15 cellular contexts compared by ENCODE assay signal in genomic region chr1:101004666-101005065, GRCh38. TPM values are rescaled to one million over a fixed set of nuclear protein-coding genes. Genes with fewer than 3 reads are reported as not detected.
DNase-seq lines count a peak whose midpoint lies in the region; ATAC-seq and TF ChIP-seq lines count a peak whose summit lies in the region.
"Had no signal": no experiment of that assay in that cellular context is flagged by ENCODE, and none has a peak within 500 bp of the region (broad histone marks: within the 10 kb centered on the region; RNA-seq: fewer than 3 reads in every experiment).

No MANE protein-coding gene starts in this region.

- peaks cover 53% of the 10 kb centered on the region for H3K36me3 Mint-ChIP-seq in CD4-positive, alpha-beta T cell (ENCODE audit: low read depth)
- H3K36me3 Mint-ChIP-seq in stimulated activated naive B cell treated with anti-CD40 and anti-IgM and Interleukin-4, amounts not matched to agents 10 μg/mL and 1 μg/mL and 100 μg/mL, for 72 hours, result peaks cover 36 to 53% of the 10 kb centered on the region in 2 donors

- no peak for TF ChIP-seq EP300 in esophagus muscularis mucosa (IDR thresholded peaks at IDR 0.05)

- 36% methylated on average over 3 of the region's 3 CpGs for whole genome bisulfite sequencing in esophagus muscularis mucosa

- H3K4me3 ChIP-seq in esophagus muscularis mucosa (no peak overlapping the region), neutrophil (ENCODE audit: low read depth in 1 of 2, low read length in 1 of 2) (peak overlapping the region in 1 of 2 experiments; percentile 6), A673 (ENCODE audit: low read depth, low read length, poor library complexity, severe bottlenecking) (no peak overlapping the region)
- H3K4me3 ChIP-seq: BLaER1 had no signal

- ATAC-seq in CD4-positive, alpha-beta T cell (ENCODE audit: poor library complexity), result no peak
- no peak for ATAC-seq in stimulated activated naive B cell treated with anti-CD40 and anti-IgM and Interleukin-4, amounts not matched to agents 10 μg/mL and 1 μg/mL and 100 μg/mL, for 72 hours (replicated peaks)

- H3K9me3 Mint-ChIP-seq in CD4-positive, alpha-beta T cell, result no peaks in the 10 kb centered on the region
- H3K9me3 Mint-ChIP-seq in stimulated activated naive B cell treated with anti-CD40 and anti-IgM and Interleukin-4, amounts not matched to agents 10 μg/mL and 1 μg/mL and 100 μg/mL, for 72 hours, result peaks cover 0 to 4% of the 10 kb centered on the region in 2 donors
- H3K9me3 Mint-ChIP-seq: mesothelial cell of epicardium had no signal

- peak overlapping the region; percentile 57 for H3K27ac Mint-ChIP-seq in CD4-positive, alpha-beta T cell
- H3K27ac Mint-ChIP-seq in stimulated activated naive B cell treated with anti-CD40 and anti-IgM and Interleukin-4, amounts not matched to agents 10 μg/mL and 1 μg/mL and 100 μg/mL, for 72 hours, result no peak overlapping the region
- H3K27ac Mint-ChIP-seq: mesothelial cell of epicardium had no signal

- TF ChIP-seq POLR2A in esophagus muscularis mucosa (IDR thresholded peaks at IDR 0.05; ENCODE audit: low read depth), result no peak

- H3K4me1 ChIP-seq in esophagus muscularis mucosa (peaks cover 15 to 49% (median 34%) of the 10 kb centered on the region in 4 donors), neutrophil (ENCODE audit: control insufficient read depth in 1 of 2, insufficient read depth in 1 of 2, low read depth in 1 of 2, low read length in 1 of 2) (peaks cover 60 to 63% of the 10 kb centered on the region in 2 experiments), A673 (ENCODE audit: insufficient read depth, low read length, poor library complexity, severe bottlenecking) (peaks cover 21% of the 10 kb centered on the region)

- no peaks in the 10 kb centered on the region for H3K27me3 Mint-ChIP-seq in CD4-positive, alpha-beta T cell
- no peaks in the 10 kb centered on the region for H3K27me3 Mint-ChIP-seq in stimulated activated naive B cell treated with anti-CD40 and anti-IgM and Interleukin-4, amounts not matched to agents 10 μg/mL and 1 μg/mL and 100 μg/mL, for 72 hours

- H3K4me1 Mint-ChIP-seq in CD4-positive, alpha-beta T cell (ENCODE audit: low read depth), result peaks cover 84% of the 10 kb centered on the region
- peaks cover 16 to 27% of the 10 kb centered on the region in 2 donors for H3K4me1 Mint-ChIP-seq in stimulated activated naive B cell treated with anti-CD40 and anti-IgM and Interleukin-4, amounts not matched to agents 10 μg/mL and 1 μg/mL and 100 μg/mL, for 72 hours

- no peak overlapping the region for H3K4me3 Mint-ChIP-seq in CD4-positive, alpha-beta T cell
- no peak overlapping the region for H3K4me3 Mint-ChIP-seq in stimulated activated naive B cell treated with anti-CD40 and anti-IgM and Interleukin-4, amounts not matched to agents 10 μg/mL and 1 μg/mL and 100 μg/mL, for 72 hours
- H3K4me3 Mint-ChIP-seq: mesothelial cell of epicardium had no signal

- H3K27ac ChIP-seq in CD4-positive, alpha-beta T cell (ENCODE audit: low read depth, low read length), result no peak overlapping the region
- peak overlapping the region; percentile 16 to 65 (median 34) for H3K27ac ChIP-seq in esophagus muscularis mucosa (replicated peaks in 1 of 4)
- peak overlapping the region; percentile 63 for H3K27ac ChIP-seq in neutrophil
- no peak overlapping the region for H3K27ac ChIP-seq in A673 (ENCODE audit: low read depth, low read length, poor library complexity, severe bottlenecking)
- H3K27ac ChIP-seq: BLaER1 had no signal

- DNase-seq in CD4-positive, alpha-beta T cell, result no peak
- peak; percentile 62 for DNase-seq in NOMO-1 treated with DMSO at 0.1 percent for 48 hours (lab: John Stamatoyannopoulos, UW; ENCODE audit: unreplicated experiment)
- DNase-seq in esophagus muscularis mucosa (ENCODE audit: extremely low spot score), result no peak
- DNase-seq in CD1c-positive myeloid dendritic cell (ENCODE audit: extremely low spot score), result no peak
- DNase-seq in A673 (ENCODE audit: low spot score), result no peak
- no peak for DNase-seq in stimulated activated naive B cell treated with anti-CD40 and anti-IgM and Interleukin-4, amounts not matched to agents 10 μg/mL and 1 μg/mL and 100 μg/mL, for 72 hours
- no peak for DNase-seq in SW 1271 (lab: John Stamatoyannopoulos, UW)
- DNase-seq: activated CD4-positive, alpha-beta T cell treated with anti-CD3 and anti-CD28 coated beads, Interleukin-2, amount 50 U/mL, for 48 hours; EL; NCI-H2171; SHP77 treated with DMSO at 0.1 percent for 48 hours; T1000 had no signal

- CTCF ChIA-PET in CD4-positive, alpha-beta T cell (lab: Charles Lee), result interaction anchor here (1.2 to 2.6 kb wide), 3 partner anchors 9 to 284 kb away, joined by 3 to 6 read pairs (median 4); no protein-coding TSS in a partner anchor
- CTCF ChIA-PET in A673 (lab: Charles Lee), result no interaction called here

- H3K36me3 ChIP-seq in esophagus muscularis mucosa (peaks cover 0 to 16% (median 6%) of the 10 kb centered on the region in 4 donors), neutrophil (no peaks in the 10 kb centered on the region), A673 (ENCODE audit: insufficient read depth, low read length, poor library complexity, severe bottlenecking) (no peaks in the 10 kb centered on the region)

- intact Hi-C loops in CD4-positive, alpha-beta T cell (cut with DNase I, micrococcal nuclease), result loop anchor here in 1 of 2 experiments (5.0 kb wide), 1 partner anchor 77 kb away; no protein-coding TSS in a partner anchor
- intact Hi-C loops in esophagus muscularis mucosa (cut with DNase I), result no loop called here
- intact Hi-C loops in A673 (cut with micrococcal nuclease; ENCODE audit: unreplicated experiment), result no loop called here

- no peaks in the 10 kb centered on the region for H3K9me3 ChIP-seq in CD4-positive, alpha-beta T cell (ENCODE audit: control insufficient read depth, low read length)
- H3K9me3 ChIP-seq in esophagus muscularis mucosa, result no peaks in the 10 kb centered on the region
- H3K9me3 ChIP-seq in neutrophil, result no peaks in the 10 kb centered on the region
- H3K9me3 ChIP-seq in A673 (ENCODE audit: low read depth, low read length, poor library complexity, severe bottlenecking), result no peaks in the 10 kb centered on the region
- H3K9me3 ChIP-seq: BLaER1 had no signal

- POLR2A ChIA-PET in CD4-positive, alpha-beta T cell (lab: Charles Lee), result interaction anchor here (0.6 to 1.2 kb wide), 5 partner anchors 9 to 251 kb away, joined by 3 to 6 read pairs (median 3); no protein-coding TSS in a partner anchor
- POLR2A ChIA-PET in A673 (lab: Charles Lee; ENCODE audit: low non-redundant PET), result no interaction called here

- no peak for TF ChIP-seq CTCF in CD4-positive, alpha-beta T cell (IDR thresholded peaks at IDR 0.05)
- TF ChIP-seq CTCF in esophagus muscularis mucosa (IDR thresholded peaks at IDR 0.05), result no peak
- no peak for TF ChIP-seq CTCF in neutrophil (IDR thresholded peaks at IDR 0.05)
- no peak for TF ChIP-seq CTCF in A673 (conservative IDR thresholded peaks at IDR 0.05; ENCODE audit: low read depth, low read length)

- BruUV-seq in A673 (replicated peaks; lab: Mats Ljungman, UMichigan), result no TSS peak

- H3K27me3 ChIP-seq in CD4-positive, alpha-beta T cell (ENCODE audit: control insufficient read depth, insufficient read depth, low read length), result no peaks in the 10 kb centered on the region
- H3K27me3 ChIP-seq in esophagus muscularis mucosa (no peaks in the 10 kb centered on the region), neutrophil (no peaks in the 10 kb centered on the region), A673 (replicated peaks; ENCODE audit: insufficient read depth, low read depth, low read length, poor library complexity) (no peaks in the 10 kb centered on the region)
- H3K27me3 ChIP-seq: BLaER1 had no signal

RNA-seq across cellular contexts. Expression of gene DPH5, which starts 20.9 kb away (rescaled TPM):
- total RNA-seq in CD4-positive, alpha-beta T cell, result 10 to 100 TPM; 31.3 to 35.4 TPM
- total RNA-seq in esophagus muscularis mucosa, result 10 to 100 TPM; 12.5 to 18.1 (median 15.1) TPM
- 43.2 and 50.5 TPM in 2 replicates for total RNA-seq in A673 (2021)

Comparison
In these comparisons a context has a peak if more than half of its experiments do, and no peak if none do; other contexts are left out.
1. H3K27ac ChIP-seq: peak in esophagus muscularis mucosa (4 of 4) and neutrophil (single experiment); none in CD4-positive, alpha-beta T cell (single experiment) and A673 (single experiment).